Comparison of ENCODE assay signal across 13 cellular contexts in the genomic region with DNA sequence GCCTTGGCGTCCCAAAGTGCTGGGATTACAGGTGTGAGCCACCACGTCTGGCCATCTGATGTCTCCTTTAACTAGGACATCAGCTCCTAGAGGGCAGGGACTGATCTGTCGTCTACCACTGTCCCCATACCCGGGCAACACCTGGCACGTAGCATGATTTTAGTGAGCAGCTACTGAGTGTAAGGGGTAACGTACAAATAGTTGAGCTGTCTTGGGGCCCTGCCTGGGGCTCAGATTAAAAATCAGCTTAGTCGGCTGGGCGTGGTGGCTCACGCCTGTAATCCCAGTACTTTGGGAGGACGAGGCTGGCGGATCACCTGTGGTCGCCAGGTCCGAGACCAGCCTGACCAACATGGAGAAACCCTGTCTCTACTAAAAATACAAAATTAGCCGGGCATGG. TPM values are rescaled to one million over a fixed set of nuclear protein-coding genes. Genes with fewer than 3 reads are reported as not detected.
DNase-seq lines count a peak whose midpoint lies in the region; ATAC-seq and TF ChIP-seq lines count a peak whose summit lies in the region.
"Had no signal": no experiment of that assay in that cellular context is flagged by ENCODE, and none has a peak within 500 bp of the region (broad histone marks: within the 10 kb centered on the region; RNA-seq: fewer than 3 reads in every experiment).

No MANE protein-coding gene starts in this region.

- in situ Hi-C loops in HAP-1 (cut with MboI; ENCODE audit: low sequenced_read_pairs): loop anchor here (10.0 kb wide), 1 partner anchor 577 kb away; no protein-coding TSS in a partner anchor

- ATAC-seq in CD4-positive, alpha-beta T cell (ENCODE audit: poor library complexity): no peak
- ATAC-seq in activated CD8-positive, alpha-beta T cell treated with anti-CD3 and anti-CD28 coated beads, Interleukin-2, amount 10 ng/mL, durations not matched to agents 7 days and 5 days: no peak
- ATAC-seq in naive thymus-derived CD8-positive, alpha-beta T cell: no peak

- peak overlapping the region; percentile 70 for H3K4me3 Mint-ChIP-seq in CD4-positive, alpha-beta T cell
- peak overlapping the region; percentile 96 for H3K4me3 Mint-ChIP-seq in activated CD8-positive, alpha-beta T cell treated with anti-CD3 and anti-CD28 coated beads, Interleukin-2, amount 10 ng/mL, durations not matched to agents 7 days and 5 days
- H3K4me3 Mint-ChIP-seq in naive thymus-derived CD8-positive, alpha-beta T cell: peak overlapping the region in 9 of 10 donors; percentile 42 to 94 (median 60)

- H3K4me3 ChIP-seq in HAP-1: peak overlapping the region; percentile 83; the same call in 1 of the 2 replicates

- no peak overlapping the region for H3K27ac Mint-ChIP-seq in CD4-positive, alpha-beta T cell
- H3K27ac Mint-ChIP-seq in activated CD8-positive, alpha-beta T cell treated with anti-CD3 and anti-CD28 coated beads, Interleukin-2, amount 10 ng/mL, durations not matched to agents 7 days and 5 days: no peak overlapping the region
- peak overlapping the region in 6 of 10 donors; percentile 20 to 80 (median 46) for H3K27ac Mint-ChIP-seq in naive thymus-derived CD8-positive, alpha-beta T cell

- no peak overlapping the region for H3K27ac ChIP-seq in CD4-positive, alpha-beta T cell (ENCODE audit: low read depth, low read length)
- H3K27ac ChIP-seq: Peyer's patch had no signal

- peaks cover 45% of the 10 kb centered on the region for H3K36me3 ChIP-seq in HAP-1 (replicated peaks)

- no peaks in the 10 kb centered on the region for H3K27me3 ChIP-seq in CD4-positive, alpha-beta T cell (ENCODE audit: control insufficient read depth, insufficient read depth, low read length)
- H3K27me3 ChIP-seq in HAP-1 (ENCODE audit: low read depth): no peaks in the 10 kb centered on the region
- H3K27me3 ChIP-seq: Peyer's patch had no signal

- H3K4me1 Mint-ChIP-seq in CD4-positive, alpha-beta T cell (ENCODE audit: low read depth): peaks cover 34% of the 10 kb centered on the region
- H3K4me1 Mint-ChIP-seq in activated CD8-positive, alpha-beta T cell treated with anti-CD3 and anti-CD28 coated beads, Interleukin-2, amount 10 ng/mL, durations not matched to agents 7 days and 5 days (ENCODE audit: low read depth): peaks cover 39% of the 10 kb centered on the region
- H3K4me1 Mint-ChIP-seq in naive thymus-derived CD8-positive, alpha-beta T cell: peaks cover 14 to 37% (median 28%) of the 10 kb centered on the region in 4 donors

- intact Hi-C loops in CD4-positive, alpha-beta T cell (cut with DNase I, micrococcal nuclease): loop anchor here in 1 of 2 experiments (5.0 kb wide), 1 partner anchor 214 kb away; a partner anchor contains a TSS

- H3K27me3 Mint-ChIP-seq in CD4-positive, alpha-beta T cell: no peaks in the 10 kb centered on the region
- H3K27me3 Mint-ChIP-seq in activated CD8-positive, alpha-beta T cell treated with anti-CD3 and anti-CD28 coated beads, Interleukin-2, amount 10 ng/mL, durations not matched to agents 7 days and 5 days (ENCODE audit: low read depth): no peaks in the 10 kb centered on the region
- H3K27me3 Mint-ChIP-seq in naive thymus-derived CD8-positive, alpha-beta T cell: no peaks in the 10 kb centered on the region

- H3K36me3 Mint-ChIP-seq in CD4-positive, alpha-beta T cell (ENCODE audit: low read depth): peaks cover 46% of the 10 kb centered on the region
- H3K36me3 Mint-ChIP-seq in activated CD8-positive, alpha-beta T cell treated with anti-CD3 and anti-CD28 coated beads, Interleukin-2, amount 10 ng/mL, durations not matched to agents 7 days and 5 days (ENCODE audit: low read depth): peaks cover 38% of the 10 kb centered on the region
- peaks cover 0 to 30% (median 0%) of the 10 kb centered on the region in 3 donors for H3K36me3 Mint-ChIP-seq in naive thymus-derived CD8-positive, alpha-beta T cell

- no peak for TF ChIP-seq CTCF in CD4-positive, alpha-beta T cell (IDR thresholded peaks at IDR 0.05)

- no peaks in the 10 kb centered on the region for H3K9me3 Mint-ChIP-seq in CD4-positive, alpha-beta T cell
- no peaks in the 10 kb centered on the region for H3K9me3 Mint-ChIP-seq in activated CD8-positive, alpha-beta T cell treated with anti-CD3 and anti-CD28 coated beads, Interleukin-2, amount 10 ng/mL, durations not matched to agents 7 days and 5 days (ENCODE audit: insufficient read depth)
- no peaks in the 10 kb centered on the region for H3K9me3 Mint-ChIP-seq in naive thymus-derived CD8-positive, alpha-beta T cell

- H3K9me3 ChIP-seq in CD4-positive, alpha-beta T cell (ENCODE audit: control insufficient read depth, low read length): no peaks in the 10 kb centered on the region
- no peaks in the 10 kb centered on the region for H3K9me3 ChIP-seq in HAP-1
- H3K9me3 ChIP-seq: Peyer's patch had no signal

- H3K4me1 ChIP-seq in HAP-1: peaks cover 12% of the 10 kb centered on the region

- POLR2A ChIA-PET in CD4-positive, alpha-beta T cell (lab: Charles Lee): no interaction called here
- POLR2A ChIA-PET in activated CD8-positive, alpha-beta T cell treated with anti-CD3 and anti-CD28 coated beads, Interleukin-2, amount 10 ng/mL, durations not matched to agents 7 days and 5 days (lab: Charles Lee): interaction anchor here (0.6 kb wide), 1 partner anchor 205 kb away, joined by 4 read pairs; no protein-coding TSS in a partner anchor
- POLR2A ChIA-PET in naive thymus-derived CD8-positive, alpha-beta T cell (lab: Charles Lee): interaction anchor here (0.6 to 0.8 kb wide), 2 partner anchors 606 to 850 kb away, joined by 3 read pairs; a partner anchor contains a TSS

- CTCF ChIA-PET in CD4-positive, alpha-beta T cell (lab: Charles Lee): interaction anchor here (7.0 kb wide), 1 partner anchor 20 kb away, joined by 53 read pairs; no protein-coding TSS in a partner anchor
- CTCF ChIA-PET in activated CD8-positive, alpha-beta T cell treated with anti-CD3 and anti-CD28 coated beads, Interleukin-2, amount 10 ng/mL, durations not matched to agents 7 days and 5 days (lab: Charles Lee): interaction anchor here (3.9 kb wide), 1 partner anchor 20 kb away, joined by 40 read pairs; no protein-coding TSS in a partner anchor

- no peak for DNase-seq in CD4-positive, alpha-beta T cell
- DNase-seq in HAP-1 (ENCODE audit: low spot score in 2 of 2): no peak
- DNase-seq in activated CD8-positive, alpha-beta T cell treated with anti-CD3 and anti-CD28 coated beads, Interleukin-2, amount 10 ng/mL, durations not matched to agents 7 days and 5 days: no peak
- DNase-seq in naive thymus-derived CD8-positive, alpha-beta T cell: no peak
- no peak for DNase-seq in NCI-H446 (lab: John Stamatoyannopoulos, UW)
- DNase-seq in hepatic stellate cell (ENCODE audit: low spot score): no peak
- no peak for DNase-seq in islet precursor cell
- DNase-seq: MV-4-11, NCI-H226, Peyer's patch had no signal

RNA-seq across cellular contexts. Expression of a gene that starts 1.8 kb away (rescaled TPM):
- 10 to 100 TPM; 21.2 to 24.8 TPM for total RNA-seq in CD4-positive, alpha-beta T cell
- total RNA-seq in activated CD8-positive, alpha-beta T cell treated with anti-CD3 and anti-CD28 coated beads, Interleukin-2, amount 10 ng/mL, durations not matched to agents 7 days and 5 days: 100 to 1,000 TPM; 146 to 154 TPM
- 10 to 100 TPM; 55.0 to 55.6 TPM for total RNA-seq in naive thymus-derived CD8-positive, alpha-beta T cell
- 100 to 1,000 TPM in 1 of 3 donors, 10 to 100 TPM in 2; 95.2 to 204 (median 97.9) TPM for polyA plus RNA-seq in naive thymus-derived CD8-positive, alpha-beta T cell

RNA-seq across cellular contexts. Expression of a gene that starts 11.0 kb away (rescaled TPM):
- under 1 TPM; 0.27 to 0.53 TPM for total RNA-seq in CD4-positive, alpha-beta T cell
- under 1 TPM in 1 of 2 experiments, not detected in 1; 0.21 TPM for total RNA-seq in activated CD8-positive, alpha-beta T cell treated with anti-CD3 and anti-CD28 coated beads, Interleukin-2, amount 10 ng/mL, durations not matched to agents 7 days and 5 days
- under 1 TPM; 0.27 to 0.34 TPM for total RNA-seq in naive thymus-derived CD8-positive, alpha-beta T cell
- not detected for polyA plus RNA-seq in naive thymus-derived CD8-positive, alpha-beta T cell
- total RNA-seq: aorta, frontal cortex, Peyer's patch, temporal lobe had no signal

RNA-seq across cellular contexts. Expression of a gene that starts 41.6 kb away (rescaled TPM):
- total RNA-seq in CD4-positive, alpha-beta T cell: 10 to 100 TPM; 81.6 to 89.0 TPM
- 10 to 100 TPM; 86.1 to 89.8 TPM for total RNA-seq in activated CD8-positive, alpha-beta T cell treated with anti-CD3 and anti-CD28 coated beads, Interleukin-2, amount 10 ng/mL, durations not matched to agents 7 days and 5 days
- 10 to 100 TPM; 93.2 to 93.3 TPM for total RNA-seq in naive thymus-derived CD8-positive, alpha-beta T cell
- polyA plus RNA-seq in naive thymus-derived CD8-positive, alpha-beta T cell: 10 to 100 TPM; 31.7 to 45.5 (median 35.6) TPM

RNA-seq across cellular contexts. Expression of a gene that starts 45.6 kb away (rescaled TPM):
- total RNA-seq in CD4-positive, alpha-beta T cell: 100 to 1,000 TPM; 141 to 149 TPM
- total RNA-seq in activated CD8-positive, alpha-beta T cell treated with anti-CD3 and anti-CD28 coated beads, Interleukin-2, amount 10 ng/mL, durations not matched to agents 7 days and 5 days: 100 to 1,000 TPM; 175 to 178 TPM
- 100 to 1,000 TPM; 193 to 211 TPM for total RNA-seq in naive thymus-derived CD8-positive, alpha-beta T cell
- 10 to 100 TPM; 46.6 to 65.2 (median 54.2) TPM for polyA plus RNA-seq in naive thymus-derived CD8-positive, alpha-beta T cell

Comparison
In these comparisons a context has a peak if more than half of its experiments do, and no peak if none do; other contexts are left out.
1. H3K27ac Mint-ChIP-seq: peak in naive thymus-derived CD8-positive, alpha-beta T cell (6 of 10); none in CD4-positive, alpha-beta T cell (single experiment) and activated CD8-positive, alpha-beta T cell treated with anti-CD3 and anti-CD28 coated beads, Interleukin-2, amount 10 ng/mL, durations not matched to agents 7 days and 5 days (single experiment).
2. Peak in every context shown above with its lines, with median percentiles within 50 percentile points of each other: H3K4me3 Mint-ChIP-seq.